Comparison of ENCODE assay signal across 34 cellular contexts in genomic region chr20:5445611-5446010, GRCh38.
"Had no signal": no experiment of that assay in that cellular context is flagged by ENCODE, and none has a peak within 500 bp of the region (broad histone marks: within the 10 kb centered on the region; RNA-seq: fewer than 3 reads in every experiment).

No MANE protein-coding gene starts in this region.

- ATAC-seq: activated CD8-positive, alpha-beta T cell treated with anti-CD3 and anti-CD28 coated beads for 36 hours; activated naive CD4-positive, alpha-beta T cell treated with anti-CD3 and anti-CD28 coated beads, Interleukin-2, amount 50 U/mL, for 72 hours; activated T-cell treated with anti-CD3 and anti-CD28 coated beads, Interleukin-2, amount 50 U/mL, for 4 hours; activated T-cell treated with anti-CD3 and anti-CD28 coated beads, Interleukin-2, amount 50 U/mL, for 72 hours; activated T-helper 17 cell treated with anti-CD3 and anti-CD28 coated beads, Interleukin-2, amount 50 U/mL, for 72 hours; body of pancreas had no signal

- FAIRE-seq: astrocyte, TTC549 had no signal

- H3K36me3 ChIP-seq: adrenal gland, brain microvascular endothelial cell, breast epithelium had no signal

- H3K27ac ChIP-seq: adrenal gland, body of pancreas, brain microvascular endothelial cell, breast epithelium, VCaP had no signal

- H3K4me3 ChIP-seq: adrenal gland, body of pancreas, breast epithelium had no signal

- H3K4me1 ChIP-seq: adrenal gland, body of pancreas, breast epithelium had no signal

- H3K9me3 ChIP-seq: adrenal gland, body of pancreas, breast epithelium had no signal

- DNase-seq: activated B cell treated with CpG ODN at 0.5 μM for 24 hours; activated CD4-positive, alpha-beta memory T cell treated with anti-CD3 and anti-CD28 coated beads for 36 hours; activated CD4-positive, alpha-beta T cell treated with anti-CD3 and anti-CD28 coated beads for 4 hours; activated CD4-positive, alpha-beta T cell treated with anti-CD3 and anti-CD28 coated beads, Interleukin-2, amount 10 ng/mL, durations not matched to agents 24 days and 14 days; activated CD4-positive, alpha-beta T cell treated with anti-CD3 and anti-CD28 coated beads, Interleukin-2, amount 50 U/mL, for 1 hour; activated CD4-positive, alpha-beta T cell treated with anti-CD3 and anti-CD28 coated beads, Interleukin-2, amount 50 U/mL, for 4 hours; activated CD4-positive, CD25-positive, alpha-beta regulatory T cell treated with anti-CD3 and anti-CD28 coated beads, Interleukin-2, amount 50 U/mL, for 72 hours; activated CD8-positive, alpha-beta memory T cell treated with anti-CD3 and anti-CD28 coated beads, Interleukin-2, amount 50 U/mL, for 4 hours; activated CD8-positive, alpha-beta T cell treated with anti-CD3 and anti-CD28 coated beads for 36 hours; activated effector memory CD4-positive, alpha-beta T cell treated with anti-CD3 and anti-CD28 coated beads, Interleukin-2, amount 50 U/mL, for 16 hours; activated gamma-delta T cell treated with Interleukin-2 at 50 U/mL for 16 hours; activated naive CD4-positive, alpha-beta T cell; activated naive CD4-positive, alpha-beta T cell treated with anti-CD3 and anti-CD28 coated beads for 36 hours; activated naive CD4-positive, alpha-beta T cell treated with anti-CD3 and anti-CD28 coated beads, Interleukin-2, amount 50 U/mL, for 16 hours; activated naive CD8-positive, alpha-beta T cell treated with anti-CD3 and anti-CD28 coated beads for 36 hours; activated T-cell treated with anti-CD3 and anti-CD28 coated beads for 4 hours; activated T-cell treated with anti-CD3 and anti-CD28 coated beads, Interleukin-2, amount 50 U/mL, for 1 hour; activated T-cell treated with anti-CD3 and anti-CD28 coated beads, Interleukin-2, amount 50 U/mL, for 4 hours; activated T-cell treated with anti-CD3 and anti-CD28 coated beads, Interleukin-2, amount 50 U/mL, for 72 hours; adrenal gland; amniotic stem cell; aorta; body of pancreas; brain microvascular endothelial cell; central memory CD4-positive, alpha-beta T cell; T-helper 1 cell; T-helper 2 cell; T-helper 9 cell had no signal

- H3K27me3 ChIP-seq: body of pancreas, brain microvascular endothelial cell, breast epithelium had no signal
